ENCODE assay signal across 15 cellular contexts in genomic region chr6:11632795-11633511, GRCh38.
DNase-seq lines count a peak whose midpoint lies in the region; TF ChIP-seq lines count a peak whose summit lies in the region.
"Had no signal": no experiment of that assay in that cellular context is flagged by ENCODE, and none has a peak within 500 bp of the region (broad histone marks: within the 10 kb centered on the region; RNA-seq: fewer than 3 reads in every experiment).

No MANE protein-coding gene starts in this region.

- CTCF ChIA-PET in HEK293T (lab: Yijun Ruan, JAX) = no interaction called here

- peak; percentile 50 for DNase-seq in H4 (ENCODE audit: low spot score)
- DNase-seq in adipocyte (ENCODE audit: low read depth) = peak; percentile 25
- peak; percentile 74 for DNase-seq in glomerular visceral epithelial cell (ENCODE audit: extremely low spot score)
- DNase-seq in type B pancreatic cell (ENCODE audit: extremely low spot score, unreplicated experiment) = no peak
- DNase-seq in osteocyte (ENCODE audit: extremely low spot score, unreplicated experiment) = no peak
- DNase-seq in HEK293T (ENCODE audit: extremely low spot score) = no peak
- DNase-seq in middle frontal gyrus (ENCODE audit: extremely low spot score, low spot score) = no peak
- DNase-seq: activated CD4-positive, alpha-beta memory T cell treated with anti-CD3 and anti-CD28 coated beads, Interleukin-2, amount 10 ng/mL, durations not matched to agents 7 days and 5 days; activated gamma-delta T cell; caudate nucleus; H7; NCI-H2227 treated with DMSO at 0.1 percent for 48 hours; spleen; T-helper 9 cell had no signal

- H3K4me1 Mint-ChIP-seq in type B pancreatic cell (ENCODE audit: unreplicated experiment) = peaks cover 26% of the 10 kb centered on the region
- peaks cover 30% of the 10 kb centered on the region for H3K4me1 Mint-ChIP-seq in osteocyte (ENCODE audit: unreplicated experiment)
- H3K4me1 Mint-ChIP-seq: activated CD4-positive, alpha-beta memory T cell treated with anti-CD3 and anti-CD28 coated beads, Interleukin-2, amount 10 ng/mL, durations not matched to agents 7 days and 5 days had no signal

- H3K9me3 Mint-ChIP-seq in type B pancreatic cell = no peaks in the 10 kb centered on the region
- H3K9me3 Mint-ChIP-seq in osteocyte (ENCODE audit: unreplicated experiment) = no peaks in the 10 kb centered on the region

- H3K27me3 Mint-ChIP-seq in type B pancreatic cell = no peaks in the 10 kb centered on the region
- H3K27me3 Mint-ChIP-seq in osteocyte (ENCODE audit: unreplicated experiment) = no peaks in the 10 kb centered on the region
- H3K27me3 Mint-ChIP-seq: activated CD4-positive, alpha-beta memory T cell treated with anti-CD3 and anti-CD28 coated beads, Interleukin-2, amount 10 ng/mL, durations not matched to agents 7 days and 5 days had no signal

- H3K4me3 Mint-ChIP-seq in type B pancreatic cell = no peak overlapping the region
- H3K4me3 Mint-ChIP-seq in osteocyte (ENCODE audit: unreplicated experiment) = no peak overlapping the region
- H3K4me3 Mint-ChIP-seq: activated CD4-positive, alpha-beta memory T cell treated with anti-CD3 and anti-CD28 coated beads, Interleukin-2, amount 10 ng/mL, durations not matched to agents 7 days and 5 days had no signal

- H3K9ac ChIP-seq in adipocyte (ENCODE audit: low read length) = no peak overlapping the region

- H3K36me3 Mint-ChIP-seq in type B pancreatic cell (no peaks in the 10 kb centered on the region), osteocyte (ENCODE audit: unreplicated experiment) (no peaks in the 10 kb centered on the region)

- H3K9me3 ChIP-seq in adipocyte (ENCODE audit: control insufficient read depth, low read length) = no peaks in the 10 kb centered on the region
- H3K9me3 ChIP-seq: Peyer's patch, spleen had no signal

- no peaks in the 10 kb centered on the region for H3K4me1 ChIP-seq in adipocyte (ENCODE audit: control insufficient read depth, insufficient read depth, low read length)
- H3K4me1 ChIP-seq: Peyer's patch had no signal

- peaks cover 1% of the 10 kb centered on the region for H3K27me3 ChIP-seq in adipocyte (replicated peaks; ENCODE audit: control insufficient read depth, insufficient read depth, low read length)
- H3K27me3 ChIP-seq: Peyer's patch, spleen had no signal

- no peaks in the 10 kb centered on the region for H3K36me3 ChIP-seq in adipocyte (ENCODE audit: control insufficient read depth, insufficient read depth, low read length, severe bottlenecking)
- H3K36me3 ChIP-seq: Peyer's patch, spleen had no signal

- TF ChIP-seq CTCF in type B pancreatic cell (conservative IDR thresholded peaks at IDR 0.05) (no peak), osteocyte (IDR thresholded peaks at IDR 0.05) (no peak)

- H3K27ac Mint-ChIP-seq in type B pancreatic cell = peak overlapping the region; percentile 87
- H3K27ac Mint-ChIP-seq in osteocyte (ENCODE audit: unreplicated experiment) = no peak overlapping the region
- H3K27ac Mint-ChIP-seq: activated CD4-positive, alpha-beta memory T cell treated with anti-CD3 and anti-CD28 coated beads, Interleukin-2, amount 10 ng/mL, durations not matched to agents 7 days and 5 days had no signal

- POLR2A ChIA-PET in HEK293T (lab: Yijun Ruan, JAX) = no interaction called here

- no peak overlapping the region for H3K4me3 ChIP-seq in adipocyte (ENCODE audit: low read length)
- H3K4me3 ChIP-seq: Peyer's patch, spleen had no signal

TF ChIP-seq in HEK293T, 16 proteins besides CTCF, POLR2A, EP300 and RAD21:
- no peak for TF ChIP-seq LEF1 (IDR thresholded peaks at IDR 0.05; ENCODE audit: borderline replicate concordance)
- no peak for TF ChIP-seq ARNT (IDR thresholded peaks at IDR 0.05)
- no peak for TF ChIP-seq FOXK2 (IDR thresholded peaks at IDR 0.05)
- no peak for TF ChIP-seq CTBP1 (IDR thresholded peaks at IDR 0.05; ENCODE audit: borderline replicate concordance)
- no peak for TF ChIP-seq SP1 (IDR thresholded peaks at IDR 0.05)
- no peak for TF ChIP-seq HDGF (IDR thresholded peaks at IDR 0.05; ENCODE audit: borderline replicate concordance)
- TF ChIP-seq FOXM1 (IDR thresholded peaks at IDR 0.05; ENCODE audit: borderline replicate concordance) = no peak
- TF ChIP-seq BHLHE40 (IDR thresholded peaks at IDR 0.05; ENCODE audit: borderline replicate concordance) = no peak
- TF ChIP-seq L3MBTL2 (conservative IDR thresholded peaks at IDR 0.05) = no peak
- TF ChIP-seq FOXA1 (IDR thresholded peaks at IDR 0.05) = no peak

Comparison
In these comparisons a context has a peak if more than half of its experiments do, and no peak if none do; other contexts are left out.
1. DNase-seq: peak in H4 (single experiment), adipocyte (single experiment) and glomerular visceral epithelial cell (single experiment); none in type B pancreatic cell (single experiment), osteocyte (single experiment), HEK293T (single experiment) and middle frontal gyrus (single experiment).